Comparison of ENCODE assay signal across 31 cellular contexts in genomic region chr7:158323741-158324396, GRCh38.
"Had no signal": no experiment of that assay in that cellular context is flagged by ENCODE, and none has a peak within 500 bp of the region (broad histone marks: within the 10 kb centered on the region; RNA-seq: fewer than 3 reads in every experiment).

No MANE protein-coding gene starts in this region.

- FAIRE-seq: astrocyte, kidney, TTC549 had no signal

- H3K4me1 ChIP-seq: gastroesophageal sphincter, right lobe of liver, thyroid gland, upper lobe of right lung had no signal

- DNase-seq: activated CD4-positive, alpha-beta memory T cell treated with anti-CD3 and anti-CD28 coated beads for 36 hours; activated CD4-positive, alpha-beta T cell treated with anti-CD3 and anti-CD28 coated beads for 48 hours; activated CD8-positive, alpha-beta memory T cell treated with anti-CD3 and anti-CD28 coated beads, Interleukin-2, amount 50 U/mL, for 4 hours; activated effector memory CD4-positive, alpha-beta T cell treated with anti-CD3 and anti-CD28 coated beads, Interleukin-2, amount 50 U/mL, for 16 hours; activated naive CD4-positive, alpha-beta T cell treated with anti-CD3 and anti-CD28 coated beads for 36 hours; activated naive CD8-positive, alpha-beta T cell treated with anti-CD3 and anti-CD28 coated beads for 36 hours; activated T-cell treated with anti-CD3 and anti-CD28 coated beads, Interleukin-2, amount 50 U/mL, for 1 hour; amniotic stem cell; brain microvascular endothelial cell; caudate nucleus; dermis blood vessel endothelial cell; effector memory CD4-positive, alpha-beta T cell; hippocampal formation; kidney; left colon; naive thymus-derived CD4-positive, alpha-beta T cell; occipital lobe; right lobe of liver; stimulated activated CD4-positive, alpha-beta T cell treated with anti-CD3 and anti-CD28 coated beads, Interleukin-12 subunit alpha, Interleukin-12 subunit beta, amount 100 ng/mL, for 4 hours; stimulated activated CD4-positive, alpha-beta T cell treated with anti-CD3 and anti-CD28 coated beads, Interleukin-4, amount 100 ng/mL, for 1 hour; stimulated activated naive CD8-positive, alpha-beta T cell treated with anti-CD3 and anti-CD28 coated beads, Interleukin-15, Interleukin-2, amounts not matched to agents 100 U/mL and 50 U/mL, for 24 hours; T-helper 9 cell; thyroid gland; upper lobe of right lung had no signal

- ATAC-seq: activated CD4-positive, CD25-positive, alpha-beta regulatory T cell treated with anti-CD3 and anti-CD28 coated beads, Interleukin-2, amount 50 U/mL, for 24 hours; gastroesophageal sphincter; left colon; naive thymus-derived CD4-positive, alpha-beta T cell; right lobe of liver; stimulated activated naive CD8-positive, alpha-beta T cell treated with anti-CD3 and anti-CD28 coated beads, Interleukin-15, Interleukin-2, amounts not matched to agents 100 U/mL and 50 U/mL, for 24 hours; upper lobe of right lung had no signal

- H3K4me3 Mint-ChIP-seq: activated CD4-positive, alpha-beta memory T cell treated with anti-CD3 and anti-CD28 coated beads for 36 hours; activated naive CD4-positive, alpha-beta T cell treated with anti-CD3 and anti-CD28 coated beads for 36 hours; activated naive CD8-positive, alpha-beta T cell treated with anti-CD3 and anti-CD28 coated beads for 36 hours; activated T-helper 1 cell treated with anti-CD3 and anti-CD28 coated beads, Interleukin-12 subunit alpha, Interleukin-12 subunit beta, Interleukin-2, Interleukin-4 antibody, amounts not matched to agents 30 ng/mL and 10 ng/mL and 1 ng/mL, durations not matched to agents 14 hours and 24 hours and 36 hours; mesothelial cell of epicardium; naive thymus-derived CD4-positive, alpha-beta T cell had no signal

- H3K27me3 Mint-ChIP-seq: activated CD4-positive, alpha-beta memory T cell treated with anti-CD3 and anti-CD28 coated beads for 36 hours had no signal

- H3K4me1 Mint-ChIP-seq: activated naive CD8-positive, alpha-beta T cell treated with anti-CD3 and anti-CD28 coated beads for 36 hours; mesothelial cell of epicardium; naive thymus-derived CD4-positive, alpha-beta T cell had no signal

- H3K27ac ChIP-seq: brain microvascular endothelial cell, gastroesophageal sphincter, right lobe of liver, thyroid gland, upper lobe of right lung, VCaP had no signal

- H3K4me3 ChIP-seq: gastroesophageal sphincter, right lobe of liver, thyroid gland, upper lobe of right lung had no signal

- H3K27ac Mint-ChIP-seq: activated CD4-positive, alpha-beta memory T cell treated with anti-CD3 and anti-CD28 coated beads for 36 hours; activated naive CD4-positive, alpha-beta T cell treated with anti-CD3 and anti-CD28 coated beads for 36 hours; activated naive CD8-positive, alpha-beta T cell treated with anti-CD3 and anti-CD28 coated beads for 36 hours; activated T-helper 1 cell treated with anti-CD3 and anti-CD28 coated beads, Interleukin-12 subunit alpha, Interleukin-12 subunit beta, Interleukin-2, Interleukin-4 antibody, amounts not matched to agents 30 ng/mL and 10 ng/mL and 1 ng/mL, durations not matched to agents 14 hours and 24 hours and 36 hours; mesothelial cell of epicardium; naive thymus-derived CD4-positive, alpha-beta T cell had no signal

- H3K9me3 ChIP-seq: gastroesophageal sphincter, right lobe of liver, thyroid gland, upper lobe of right lung had no signal

- H3K36me3 ChIP-seq: brain microvascular endothelial cell, gastroesophageal sphincter, right lobe of liver, thyroid gland, upper lobe of right lung had no signal

- H3K36me3 Mint-ChIP-seq: activated CD4-positive, alpha-beta memory T cell treated with anti-CD3 and anti-CD28 coated beads for 36 hours; activated naive CD8-positive, alpha-beta T cell treated with anti-CD3 and anti-CD28 coated beads for 36 hours; mesothelial cell of epicardium had no signal

- H3K27me3 ChIP-seq: brain microvascular endothelial cell, right lobe of liver, thyroid gland had no signal
